Comparison of ENCODE assay signal across 9 cellular contexts in genomic region chr7:76479640-76480039, GRCh38. TPM values are rescaled to one million over a fixed set of nuclear protein-coding genes. Genes with fewer than 3 reads are reported as not detected.
DNase-seq lines count a peak whose midpoint lies in the region; ATAC-seq and TF ChIP-seq lines count a peak whose summit lies in the region.
"Not testable (repeated sequence)": the region's sequence is repeated elsewhere in the genome, so short reads cannot be mapped to it uniquely, and the experiment has no call there.
"Had no signal": no experiment of that assay in that cellular context is flagged by ENCODE, and none has a peak within 500 bp of the region (broad histone marks: within the 10 kb centered on the region; RNA-seq: fewer than 3 reads in every experiment).

No MANE protein-coding gene starts in this region.

- peak; percentile 48 for ATAC-seq in HG02759 (IDR thresholded peaks at IDR 0.05; ENCODE audit: unreplicated experiment)
- peak; percentile 49 for ATAC-seq in activated CD4-positive, alpha-beta T cell treated with anti-CD3 and anti-CD28 coated beads for 36 hours

- DNase-seq in DMS79 treated with DMSO at 0.1 percent for 48 hours (lab: John Stamatoyannopoulos, UW) (peak; percentile 1), choroid plexus epithelial cell (ENCODE audit: low read depth) (peak; percentile 17), kidney tubule cell (ENCODE audit: low spot score) (peak; percentile 22)
- DNase-seq in activated CD4-positive, alpha-beta T cell treated with anti-CD3 and anti-CD28 coated beads for 36 hours, result not testable (repeated sequence)

- H3K27me3 ChIP-seq in BLaER1, result not testable (repeated sequence)

- 0 out of 2 replicates have a peak overlapping the region, but pooled peaks have one; percentile 17 for H3K4me2 ChIP-seq in BLaER1

- not testable (repeated sequence) for H3K27ac Mint-ChIP-seq in activated CD4-positive, alpha-beta T cell treated with anti-CD3 and anti-CD28 coated beads for 36 hours
- peak overlapping the region; percentile 73 for H3K27ac Mint-ChIP-seq in activated naive CD4-positive, alpha-beta T cell treated with anti-CD3 and anti-CD28 coated beads, Interleukin-2, amount 50 U/mL, for 24 hours

- H3K9me3 Mint-ChIP-seq in activated CD4-positive, alpha-beta T cell treated with anti-CD3 and anti-CD28 coated beads for 36 hours (ENCODE audit: low read depth); activated naive CD4-positive, alpha-beta T cell treated with anti-CD3 and anti-CD28 coated beads, Interleukin-2, amount 50 U/mL, for 24 hours: not testable (repeated sequence)

- not testable (repeated sequence) for H3K27ac ChIP-seq in BLaER1

- not testable (repeated sequence) for H3K4me1 Mint-ChIP-seq in activated CD4-positive, alpha-beta T cell treated with anti-CD3 and anti-CD28 coated beads for 36 hours; activated naive CD4-positive, alpha-beta T cell treated with anti-CD3 and anti-CD28 coated beads, Interleukin-2, amount 50 U/mL, for 24 hours

- H3K9me3 ChIP-seq in BLaER1, result not testable (repeated sequence)

- not testable (repeated sequence) for H3K36me3 Mint-ChIP-seq in activated CD4-positive, alpha-beta T cell treated with anti-CD3 and anti-CD28 coated beads for 36 hours (ENCODE audit: low read depth); activated naive CD4-positive, alpha-beta T cell treated with anti-CD3 and anti-CD28 coated beads, Interleukin-2, amount 50 U/mL, for 24 hours

- not testable (repeated sequence) for H3K4me1 ChIP-seq in BLaER1

- not testable (repeated sequence) for H3K4me3 ChIP-seq in BLaER1; choroid plexus epithelial cell (ENCODE audit: low read depth, low read length)

- TF ChIP-seq CTCF in choroid plexus epithelial cell (conservative IDR thresholded peaks at IDR 0.05; ENCODE audit: low read depth, low read length), result not testable (repeated sequence)

- not testable (repeated sequence) for H3K9ac ChIP-seq in BLaER1

- not testable (repeated sequence) for H3K4me3 Mint-ChIP-seq in activated CD4-positive, alpha-beta T cell treated with anti-CD3 and anti-CD28 coated beads for 36 hours; activated naive CD4-positive, alpha-beta T cell treated with anti-CD3 and anti-CD28 coated beads, Interleukin-2, amount 50 U/mL, for 24 hours

- H3K27me3 Mint-ChIP-seq in activated CD4-positive, alpha-beta T cell treated with anti-CD3 and anti-CD28 coated beads for 36 hours; activated naive CD4-positive, alpha-beta T cell treated with anti-CD3 and anti-CD28 coated beads, Interleukin-2, amount 50 U/mL, for 24 hours: not testable (repeated sequence)

- peaks cover 25% of the 10 kb centered on the region for H3K36me3 ChIP-seq in BLaER1

- POLR2A ChIA-PET in activated CD4-positive, alpha-beta T cell treated with anti-CD3 and anti-CD28 coated beads for 36 hours (lab: Charles Lee), result not testable (repeated sequence)

- H4K20me1 ChIP-seq in BLaER1, result not testable (repeated sequence)

- CTCF ChIA-PET in activated CD4-positive, alpha-beta T cell treated with anti-CD3 and anti-CD28 coated beads for 36 hours (lab: Charles Lee), result not testable (repeated sequence)

- intact Hi-C loops in activated CD4-positive, alpha-beta T cell treated with anti-CD3 and anti-CD28 coated beads for 36 hours (cut with DNase I, micrococcal nuclease), result not testable (repeated sequence)

RNA-seq across cellular contexts. Expression of gene DTX2, which starts 18.1 kb away (rescaled TPM):
- total RNA-seq in activated CD4-positive, alpha-beta T cell treated with anti-CD3 and anti-CD28 coated beads for 36 hours, result 10 to 100 TPM; 17.4 to 22.4 TPM

RNA-seq across cellular contexts. Expression of gene UPK3B, which starts 30.7 kb away (rescaled TPM):
- total RNA-seq in activated CD4-positive, alpha-beta T cell treated with anti-CD3 and anti-CD28 coated beads for 36 hours, result 1 to 10 TPM in 1 of 2 experiments, under 1 TPM in 1; 0.46 to 1.1 TPM
- total RNA-seq: A673, IMR-90 had no signal

RNA-seq across cellular contexts. Expression of gene ZP3, which starts 54.9 kb away (rescaled TPM):
- 1 to 10 TPM; 7.0 to 7.9 TPM for total RNA-seq in activated CD4-positive, alpha-beta T cell treated with anti-CD3 and anti-CD28 coated beads for 36 hours
